In the genomic region with DNA sequence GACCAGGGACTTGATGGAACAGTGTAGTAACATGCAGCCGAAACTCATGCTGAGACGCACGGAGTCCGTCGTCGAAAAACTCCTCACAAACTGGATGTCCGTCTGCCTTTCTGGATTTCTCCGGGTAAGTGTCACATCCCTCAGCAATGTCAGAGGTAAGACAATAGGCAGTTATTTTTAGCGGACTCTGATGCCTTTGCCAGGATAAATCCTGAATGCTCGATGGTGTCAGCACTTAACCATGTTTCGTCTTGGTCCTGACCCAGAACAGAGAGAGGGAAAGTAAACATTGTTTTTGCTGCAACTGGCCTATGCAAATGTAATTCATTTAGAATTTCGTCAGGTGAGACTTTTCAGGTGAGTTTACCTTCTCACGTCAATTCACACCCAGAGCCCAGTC, we compare ENCODE assay signal across 16 cellular contexts.
DNase-seq lines count a peak whose midpoint lies in the region; ATAC-seq and TF ChIP-seq lines count a peak whose summit lies in the region.
"Had no signal": no experiment of that assay in that cellular context is flagged by ENCODE, and none has a peak within 500 bp of the region (broad histone marks: within the 10 kb centered on the region; RNA-seq: fewer than 3 reads in every experiment).

No MANE protein-coding gene starts in this region.

- 71% methylated on average over 13 of the region's 13 CpGs for WGBS in esophagus muscularis mucosa
- 83% methylated on average over 13 of the region's 13 CpGs for WGBS in mesenchymal stem cell

- no peak for ATAC-seq in HG03460 (IDR thresholded peaks at IDR 0.05; ENCODE audit: unreplicated experiment)
- no peak for ATAC-seq in HG02759 (IDR thresholded peaks at IDR 0.05; ENCODE audit: unreplicated experiment)
- ATAC-seq: stimulated activated naive CD8-positive, alpha-beta T cell treated with anti-CD3 and anti-CD28 coated beads, Interleukin-15, amount 100 ng/mL, for 72 hours had no signal

- H3K14ac ChIP-seq in mesenchymal stem cell (ENCODE audit: low read length in 2 of 2) = no peak overlapping the region

- intact Hi-C loops in esophagus muscularis mucosa (cut with DNase I) = no loop called here

- H4K91ac ChIP-seq in mesenchymal stem cell (ENCODE audit: low read length) = no peak overlapping the region

- no peaks in the 10 kb centered on the region for H3K36me3 ChIP-seq in HUES6 (ENCODE audit: control insufficient read depth, insufficient read depth, low read length)
- H3K36me3 ChIP-seq in esophagus muscularis mucosa = no peaks in the 10 kb centered on the region
- H3K36me3 ChIP-seq in mesenchymal stem cell (ENCODE audit: control insufficient read depth in 1 of 2, insufficient read depth in 2 of 2, low read depth in 1 of 2, low read length in 2 of 2) = peaks cover 0 to 12% of the 10 kb centered on the region in 2 experiments
- no peaks in the 10 kb centered on the region for H3K36me3 ChIP-seq in stomach smooth muscle (ENCODE audit: control insufficient read depth in 2 of 2, insufficient read depth in 2 of 2, low read length in 2 of 2)
- H3K36me3 ChIP-seq: SJSA1 had no signal

- H3K9ac ChIP-seq in HUES6 (ENCODE audit: low read length) (peak overlapping the region; percentile 75), mesenchymal stem cell (ENCODE audit: low read length) (peak overlapping the region; percentile 88), stomach smooth muscle (ENCODE audit: low read length in 2 of 2) (no peak overlapping the region)

- no peak overlapping the region for H3K4ac ChIP-seq in mesenchymal stem cell (ENCODE audit: low read depth in 1 of 2, low read length in 2 of 2)

- H2BK12ac ChIP-seq in mesenchymal stem cell (ENCODE audit: low read length in 2 of 2) = no peak overlapping the region

- H2BK120ac ChIP-seq in mesenchymal stem cell (ENCODE audit: low read depth, low read length) = no peak overlapping the region

- H3K9me3 ChIP-seq in HUES6 (ENCODE audit: control insufficient read depth, insufficient read depth, low read depth, low read length) (no peaks in the 10 kb centered on the region), esophagus muscularis mucosa (no peaks in the 10 kb centered on the region), mesenchymal stem cell (ENCODE audit: control insufficient read depth, low read length) (no peaks in the 10 kb centered on the region), stomach smooth muscle (ENCODE audit: control insufficient read depth in 2 of 2, low read length in 2 of 2) (no peaks in the 10 kb centered on the region)
- H3K9me3 ChIP-seq: SJSA1 had no signal

- no peak overlapping the region for H2BK5ac ChIP-seq in mesenchymal stem cell (ENCODE audit: low read depth, low read length, poor library complexity, severe bottlenecking)

- H2AFZ ChIP-seq in mesenchymal stem cell (ENCODE audit: low read depth, low read length) = no peak overlapping the region

- no peak for TF ChIP-seq CTCF in esophagus muscularis mucosa (IDR thresholded peaks at IDR 0.05)

- no peak for TF ChIP-seq EP300 in esophagus muscularis mucosa (IDR thresholded peaks at IDR 0.05)

- H3K18ac ChIP-seq in mesenchymal stem cell (ENCODE audit: low read depth in 1 of 2, low read length in 2 of 2) = no peak overlapping the region

- H3K23ac ChIP-seq in mesenchymal stem cell (ENCODE audit: low read length in 2 of 2) = peak overlapping the region in 1 of 2 experiments; percentile 5

- DNase-seq in esophagus muscularis mucosa (ENCODE audit: extremely low spot score) = no peak
- no peak for DNase-seq in mesenchymal stem cell
- no peak for DNase-seq in activated T-cell treated with anti-CD3 and anti-CD28 coated beads, Interleukin-2, amount 50 U/mL, for 1 hour
- DNase-seq: activated naive CD8-positive, alpha-beta T cell treated with anti-CD3 and anti-CD28 coated beads, Interleukin-2, amount 10 ng/mL, durations not matched to agents 7 days and 5 days; Calu3; dorsolateral prefrontal cortex; erythroblast; HFFc6; islet precursor cell; NCI-H69; stimulated activated naive CD8-positive, alpha-beta T cell treated with anti-CD3 and anti-CD28 coated beads, Interleukin-15, amount 100 ng/mL, for 72 hours had no signal

- 0 out of 2 replicates have a peak overlapping the region, but pooled peaks have one; percentile 14 for H3K4me3 ChIP-seq in HUES6 (ENCODE audit: low read depth, low read length)
- H3K4me3 ChIP-seq in esophagus muscularis mucosa = no peak overlapping the region
- no peak overlapping the region for H3K4me3 ChIP-seq in mesenchymal stem cell (ENCODE audit: insufficient read depth in 1 of 2, low read depth in 1 of 2, low read length in 2 of 2)
- peak overlapping the region in 1 of 2 donors; percentile 29 for H3K4me3 ChIP-seq in stomach smooth muscle (ENCODE audit: low read length in 2 of 2)
- H3K4me3 ChIP-seq: dorsolateral prefrontal cortex, SJSA1 had no signal

- TF ChIP-seq POLR2A in esophagus muscularis mucosa (IDR thresholded peaks at IDR 0.05; ENCODE audit: low read depth) = no peak

- H3K4me2 ChIP-seq in mesenchymal stem cell (ENCODE audit: low read length, poor library complexity, severe bottlenecking) = no peak overlapping the region

- peaks cover 46% of the 10 kb centered on the region for H3K4me1 ChIP-seq in HUES6 (ENCODE audit: control insufficient read depth, insufficient read depth, low read length)
- peaks cover 23 to 41% (median 38%) of the 10 kb centered on the region in 4 donors for H3K4me1 ChIP-seq in esophagus muscularis mucosa
- H3K4me1 ChIP-seq in mesenchymal stem cell (ENCODE audit: control insufficient read depth, insufficient read depth, low read depth, low read length) = peaks cover 6% of the 10 kb centered on the region
- peaks cover 26% of the 10 kb centered on the region for H3K4me1 ChIP-seq in stomach smooth muscle (ENCODE audit: control insufficient read depth, insufficient read depth, low read length)

- H3K27me3 ChIP-seq in HUES6 (ENCODE audit: control insufficient read depth, insufficient read depth, low read length) = 0 out of 2 replicates have a peak, but pooled peaks cover 2% of the 10 kb centered on the region
- H3K27me3 ChIP-seq in esophagus muscularis mucosa = no peaks in the 10 kb centered on the region
- H3K27me3 ChIP-seq in mesenchymal stem cell (ENCODE audit: control insufficient read depth in 1 of 2, insufficient read depth in 1 of 2, low read length in 2 of 2) = peaks cover 0 to 2% of the 10 kb centered on the region in 2 experiments
- no peaks in the 10 kb centered on the region for H3K27me3 ChIP-seq in stomach smooth muscle (ENCODE audit: control insufficient read depth in 1 of 2, insufficient read depth in 2 of 2, low read length in 2 of 2)
- H3K27me3 ChIP-seq: dorsolateral prefrontal cortex, SJSA1 had no signal

- H2BK15ac ChIP-seq in mesenchymal stem cell (ENCODE audit: low read depth, poor library complexity, severe bottlenecking) = no peak overlapping the region

- H4K8ac ChIP-seq in mesenchymal stem cell (ENCODE audit: low read length) = no peak overlapping the region

- H3K79me1 ChIP-seq in mesenchymal stem cell (replicated peaks; ENCODE audit: low read length, poor library complexity, severe bottlenecking) = no peaks in the 10 kb centered on the region

- peak overlapping the region; percentile 83 for H3K27ac ChIP-seq in HUES6 (ENCODE audit: low read depth, low read length)
- peak overlapping the region in 3 of 4 donors; percentile 80 to 86 (median 83) for H3K27ac ChIP-seq in esophagus muscularis mucosa (replicated peaks in 1 of 4)
- H3K27ac ChIP-seq in mesenchymal stem cell (ENCODE audit: low read length, poor library complexity, severe bottlenecking) = no peak overlapping the region
- peak overlapping the region; percentile 95 for H3K27ac ChIP-seq in stomach smooth muscle (ENCODE audit: low read length)
- H3K27ac ChIP-seq: SJSA1 had no signal

- no peak overlapping the region for H2AK5ac ChIP-seq in mesenchymal stem cell (ENCODE audit: low read length, severe bottlenecking)

Comparison
In these comparisons a context has a peak if more than half of its experiments do, and no peak if none do; other contexts are left out.
1. H3K9ac ChIP-seq: peak in HUES6 (single experiment) and mesenchymal stem cell (single experiment); none in stomach smooth muscle (0 of 2).